ENCODE assay signal across 1 cellular context in the genomic region with DNA sequence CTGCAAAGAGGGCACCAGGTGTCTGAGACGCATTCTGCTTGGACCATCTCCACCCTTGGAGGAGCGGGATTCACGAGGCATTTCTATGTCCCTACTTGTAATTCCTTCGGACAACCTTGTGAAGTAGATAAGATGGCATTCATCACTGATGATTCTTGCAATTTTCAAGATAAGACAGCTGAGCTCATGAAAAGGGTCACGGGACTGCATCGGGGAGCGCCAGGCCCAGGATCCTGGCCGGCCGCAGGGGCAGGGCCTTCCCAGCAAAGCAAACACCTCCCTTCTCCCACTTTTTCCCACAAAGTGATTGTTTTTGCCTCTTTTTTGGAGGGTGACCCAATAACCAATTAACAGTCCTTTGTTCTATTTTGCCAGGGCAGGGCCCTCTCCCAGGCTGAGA.
TF ChIP-seq lines count a peak whose summit lies in the region.

No MANE protein-coding gene starts in this region.

TF ChIP-seq in GM23338, 12 proteins besides CTCF, POLR2A, EP300 and RAD21 (continued from another document):
- TF ChIP-seq, protein P1, sequence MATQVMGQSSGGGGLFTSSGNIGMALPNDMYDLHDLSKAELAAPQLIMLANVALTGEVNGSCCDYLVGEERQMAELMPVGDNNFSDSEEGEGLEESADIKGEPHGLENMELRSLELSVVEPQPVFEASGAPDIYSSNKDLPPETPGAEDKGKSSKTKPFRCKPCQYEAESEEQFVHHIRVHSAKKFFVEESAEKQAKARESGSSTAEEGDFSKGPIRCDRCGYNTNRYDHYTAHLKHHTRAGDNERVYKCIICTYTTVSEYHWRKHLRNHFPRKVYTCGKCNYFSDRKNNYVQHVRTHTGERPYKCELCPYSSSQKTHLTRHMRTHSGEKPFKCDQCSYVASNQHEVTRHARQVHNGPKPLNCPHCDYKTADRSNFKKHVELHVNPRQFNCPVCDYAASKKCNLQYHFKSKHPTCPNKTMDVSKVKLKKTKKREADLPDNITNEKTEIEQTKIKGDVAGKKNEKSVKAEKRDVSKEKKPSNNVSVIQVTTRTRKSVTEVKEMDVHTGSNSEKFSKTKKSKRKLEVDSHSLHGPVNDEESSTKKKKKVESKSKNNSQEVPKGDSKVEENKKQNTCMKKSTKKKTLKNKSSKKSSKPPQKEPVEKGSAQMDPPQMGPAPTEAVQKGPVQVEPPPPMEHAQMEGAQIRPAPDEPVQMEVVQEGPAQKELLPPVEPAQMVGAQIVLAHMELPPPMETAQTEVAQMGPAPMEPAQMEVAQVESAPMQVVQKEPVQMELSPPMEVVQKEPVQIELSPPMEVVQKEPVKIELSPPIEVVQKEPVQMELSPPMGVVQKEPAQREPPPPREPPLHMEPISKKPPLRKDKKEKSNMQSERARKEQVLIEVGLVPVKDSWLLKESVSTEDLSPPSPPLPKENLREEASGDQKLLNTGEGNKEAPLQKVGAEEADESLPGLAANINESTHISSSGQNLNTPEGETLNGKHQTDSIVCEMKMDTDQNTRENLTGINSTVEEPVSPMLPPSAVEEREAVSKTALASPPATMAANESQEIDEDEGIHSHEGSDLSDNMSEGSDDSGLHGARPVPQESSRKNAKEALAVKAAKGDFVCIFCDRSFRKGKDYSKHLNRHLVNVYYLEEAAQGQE (IDR thresholded peaks at IDR 0.05; ENCODE audit: unreplicated experiment) = no peak
- TF ChIP-seq, protein P2, sequence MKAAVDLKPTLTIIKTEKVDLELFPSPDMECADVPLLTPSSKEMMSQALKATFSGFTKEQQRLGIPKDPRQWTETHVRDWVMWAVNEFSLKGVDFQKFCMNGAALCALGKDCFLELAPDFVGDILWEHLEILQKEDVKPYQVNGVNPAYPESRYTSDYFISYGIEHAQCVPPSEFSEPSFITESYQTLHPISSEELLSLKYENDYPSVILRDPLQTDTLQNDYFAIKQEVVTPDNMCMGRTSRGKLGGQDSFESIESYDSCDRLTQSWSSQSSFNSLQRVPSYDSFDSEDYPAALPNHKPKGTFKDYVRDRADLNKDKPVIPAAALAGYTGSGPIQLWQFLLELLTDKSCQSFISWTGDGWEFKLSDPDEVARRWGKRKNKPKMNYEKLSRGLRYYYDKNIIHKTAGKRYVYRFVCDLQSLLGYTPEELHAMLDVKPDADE (IDR thresholded peaks at IDR 0.05) = no peak
- no peak for TF ChIP-seq JUNB (IDR thresholded peaks at IDR 0.05; ENCODE audit: unreplicated experiment)
- TF ChIP-seq CREB1 (CRISPR knock-in tag; IDR thresholded peaks at IDR 0.05; ENCODE audit: low read depth) = no peak
- no peak for TF ChIP-seq EZH2phosphoT487 (IDR thresholded peaks at IDR 0.05; ENCODE audit: unreplicated experiment)
- TF ChIP-seq, protein P3, sequence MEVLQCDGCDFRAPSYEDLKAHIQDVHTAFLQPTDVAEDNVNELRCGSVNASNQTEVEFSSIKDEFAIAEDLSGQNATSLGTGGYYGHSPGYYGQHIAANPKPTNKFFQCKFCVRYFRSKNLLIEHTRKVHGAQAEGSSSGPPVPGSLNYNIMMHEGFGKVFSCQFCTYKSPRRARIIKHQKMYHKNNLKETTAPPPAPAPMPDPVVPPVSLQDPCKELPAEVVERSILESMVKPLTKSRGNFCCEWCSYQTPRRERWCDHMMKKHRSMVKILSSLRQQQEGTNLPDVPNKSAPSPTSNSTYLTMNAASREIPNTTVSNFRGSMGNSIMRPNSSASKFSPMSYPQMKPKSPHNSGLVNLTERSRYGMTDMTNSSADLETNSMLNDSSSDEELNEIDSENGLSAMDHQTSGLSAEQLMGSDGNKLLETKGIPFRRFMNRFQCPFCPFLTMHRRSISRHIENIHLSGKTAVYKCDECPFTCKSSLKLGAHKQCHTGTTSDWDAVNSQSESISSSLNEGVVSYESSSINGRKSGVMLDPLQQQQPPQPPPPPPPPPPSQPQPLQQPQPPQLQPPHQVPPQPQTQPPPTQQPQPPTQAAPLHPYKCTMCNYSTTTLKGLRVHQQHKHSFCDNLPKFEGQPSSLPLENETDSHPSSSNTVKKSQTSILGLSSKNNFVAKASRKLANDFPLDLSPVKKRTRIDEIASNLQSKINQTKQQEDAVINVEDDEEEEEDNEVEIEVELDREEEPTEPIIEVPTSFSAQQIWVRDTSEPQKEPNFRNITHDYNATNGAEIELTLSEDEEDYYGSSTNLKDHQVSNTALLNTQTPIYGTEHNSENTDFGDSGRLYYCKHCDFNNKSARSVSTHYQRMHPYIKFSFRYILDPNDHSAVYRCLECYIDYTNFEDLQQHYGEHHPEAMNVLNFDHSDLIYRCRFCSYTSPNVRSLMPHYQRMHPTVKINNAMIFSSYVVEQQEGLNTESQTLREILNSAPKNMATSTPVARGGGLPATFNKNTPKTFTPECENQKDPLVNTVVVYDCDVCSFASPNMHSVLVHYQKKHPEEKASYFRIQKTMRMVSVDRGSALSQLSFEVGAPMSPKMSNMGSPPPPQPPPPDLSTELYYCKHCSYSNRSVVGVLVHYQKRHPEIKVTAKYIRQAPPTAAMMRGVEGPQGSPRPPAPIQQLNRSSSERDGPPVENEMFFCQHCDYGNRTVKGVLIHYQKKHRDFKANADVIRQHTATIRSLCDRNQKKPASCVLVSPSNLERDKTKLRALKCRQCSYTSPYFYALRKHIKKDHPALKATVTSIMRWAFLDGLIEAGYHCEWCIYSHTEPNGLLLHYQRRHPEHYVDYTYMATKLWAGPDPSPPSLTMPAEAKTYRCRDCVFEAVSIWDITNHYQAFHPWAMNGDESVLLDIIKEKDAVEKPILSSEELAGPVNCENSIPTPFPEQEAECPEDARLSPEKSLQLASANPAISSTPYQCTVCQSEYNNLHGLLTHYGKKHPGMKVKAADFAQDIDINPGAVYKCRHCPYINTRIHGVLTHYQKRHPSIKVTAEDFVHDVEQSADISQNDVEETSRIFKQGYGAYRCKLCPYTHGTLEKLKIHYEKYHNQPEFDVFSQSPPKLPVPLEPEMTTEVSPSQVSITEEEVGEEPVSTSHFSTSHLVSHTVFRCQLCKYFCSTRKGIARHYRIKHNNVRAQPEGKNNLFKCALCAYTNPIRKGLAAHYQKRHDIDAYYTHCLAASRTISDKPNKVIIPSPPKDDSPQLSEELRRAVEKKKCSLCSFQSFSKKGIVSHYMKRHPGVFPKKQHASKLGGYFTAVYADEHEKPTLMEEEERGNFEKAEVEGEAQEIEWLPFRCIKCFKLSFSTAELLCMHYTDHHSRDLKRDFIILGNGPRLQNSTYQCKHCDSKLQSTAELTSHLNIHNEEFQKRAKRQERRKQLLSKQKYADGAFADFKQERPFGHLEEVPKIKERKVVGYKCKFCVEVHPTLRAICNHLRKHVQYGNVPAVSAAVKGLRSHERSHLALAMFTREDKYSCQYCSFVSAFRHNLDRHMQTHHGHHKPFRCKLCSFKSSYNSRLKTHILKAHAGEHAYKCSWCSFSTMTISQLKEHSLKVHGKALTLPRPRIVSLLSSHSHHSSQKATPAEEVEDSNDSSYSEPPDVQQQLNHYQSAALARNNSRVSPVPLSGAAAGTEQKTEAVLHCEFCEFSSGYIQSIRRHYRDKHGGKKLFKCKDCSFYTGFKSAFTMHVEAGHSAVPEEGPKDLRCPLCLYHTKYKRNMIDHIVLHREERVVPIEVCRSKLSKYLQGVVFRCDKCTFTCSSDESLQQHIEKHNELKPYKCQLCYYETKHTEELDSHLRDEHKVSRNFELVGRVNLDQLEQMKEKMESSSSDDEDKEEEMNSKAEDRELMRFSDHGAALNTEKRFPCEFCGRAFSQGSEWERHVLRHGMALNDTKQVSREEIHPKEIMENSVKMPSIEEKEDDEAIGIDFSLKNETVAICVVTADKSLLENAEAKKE (CRISPR knock-in tag; IDR thresholded peaks at IDR 0.05) = no peak
- TF ChIP-seq POLR2AphosphoS5 (IDR thresholded peaks at IDR 0.05; ENCODE audit: low read depth) = no peak
- no peak for TF ChIP-seq STAT1 (IDR thresholded peaks at IDR 0.05; ENCODE audit: unreplicated experiment)
- TF ChIP-seq EZH2 (IDR thresholded peaks at IDR 0.05; ENCODE audit: low read depth, unreplicated experiment) = no peak
- no peak for TF ChIP-seq ZNF114 (CRISPR knock-in tag; IDR thresholded peaks at IDR 0.05)
- no peak for TF ChIP-seq NANOG (IDR thresholded peaks at IDR 0.05; ENCODE audit: borderline replicate concordance)
